In the genomic region with DNA sequence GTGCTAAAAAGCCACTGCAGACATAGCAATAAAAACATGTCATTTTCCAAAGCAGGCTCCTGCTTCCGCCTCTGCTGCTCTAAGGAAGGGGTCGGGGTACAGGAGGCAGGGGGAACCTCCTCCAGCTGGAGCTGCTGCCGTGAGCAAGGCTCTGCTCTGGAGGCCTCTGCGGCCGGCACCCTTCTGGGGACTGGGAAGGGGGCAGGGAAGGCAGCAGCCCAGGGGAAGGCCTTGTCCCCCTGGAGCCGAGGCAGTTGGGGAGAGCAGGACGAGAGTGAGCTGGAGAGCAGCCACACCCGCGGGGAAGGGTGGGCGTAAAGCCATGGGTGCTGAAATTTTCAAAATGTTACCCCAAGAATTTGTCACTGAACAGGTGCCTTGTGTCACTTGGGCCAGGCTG, we compare ENCODE assay signal across 7 cellular contexts. TPM values are rescaled to one million over a fixed set of nuclear protein-coding genes. Genes with fewer than 3 reads are reported as not detected.
"Had no signal": no experiment of that assay in that cellular context is flagged by ENCODE, and none has a peak within 500 bp of the region (broad histone marks: within the 10 kb centered on the region; RNA-seq: fewer than 3 reads in every experiment).

No MANE protein-coding gene starts in this region.

RNA-seq across cellular contexts. Expression of gene PNCK, which starts 22.9 kb away (rescaled TPM):
- total RNA-seq: pulmonary artery endothelial cell had no signal
- polyA plus RNA-seq: naive thymus-derived CD4-positive, alpha-beta T cell had no signal

RNA-seq across cellular contexts. Expression of gene DUSP9, which starts 49.5 kb away (rescaled TPM):
- total RNA-seq: naive thymus-derived CD4-positive, alpha-beta T cell; natural killer cell; right atrium auricular region; thoracic aorta; thyroid gland; tibial nerve had no signal
- polyA plus RNA-seq: naive thymus-derived CD4-positive, alpha-beta T cell had no signal
